In genomic region chr1:201742476-201742875, GRCh38 we compare ENCODE assay signal across 1 cellular context.
TF ChIP-seq lines count a peak whose summit lies in the region.

No MANE protein-coding gene starts in this region.

TF ChIP-seq in GM23338, 12 proteins besides CTCF, POLR2A, EP300 and RAD21 (continued from another document):
- no peak for TF ChIP-seq REST (IDR thresholded peaks at IDR 0.05; ENCODE audit: unreplicated experiment)
- TF ChIP-seq CREB1 (CRISPR knock-in tag; IDR thresholded peaks at IDR 0.05; ENCODE audit: low read depth) = no peak
- TF ChIP-seq EZH2phosphoT487 (IDR thresholded peaks at IDR 0.05; ENCODE audit: unreplicated experiment) = no peak
- no peak for TF ChIP-seq NANOG (IDR thresholded peaks at IDR 0.05; ENCODE audit: borderline replicate concordance)
- no peak for TF ChIP-seq POLR2AphosphoS5 (IDR thresholded peaks at IDR 0.05; ENCODE audit: low read depth)
- TF ChIP-seq STAT1 (IDR thresholded peaks at IDR 0.05; ENCODE audit: unreplicated experiment) = no peak
- TF ChIP-seq JUNB (IDR thresholded peaks at IDR 0.05; ENCODE audit: unreplicated experiment) = no peak
